ENCODE assay signal across 8 cellular contexts in the genomic region with DNA sequence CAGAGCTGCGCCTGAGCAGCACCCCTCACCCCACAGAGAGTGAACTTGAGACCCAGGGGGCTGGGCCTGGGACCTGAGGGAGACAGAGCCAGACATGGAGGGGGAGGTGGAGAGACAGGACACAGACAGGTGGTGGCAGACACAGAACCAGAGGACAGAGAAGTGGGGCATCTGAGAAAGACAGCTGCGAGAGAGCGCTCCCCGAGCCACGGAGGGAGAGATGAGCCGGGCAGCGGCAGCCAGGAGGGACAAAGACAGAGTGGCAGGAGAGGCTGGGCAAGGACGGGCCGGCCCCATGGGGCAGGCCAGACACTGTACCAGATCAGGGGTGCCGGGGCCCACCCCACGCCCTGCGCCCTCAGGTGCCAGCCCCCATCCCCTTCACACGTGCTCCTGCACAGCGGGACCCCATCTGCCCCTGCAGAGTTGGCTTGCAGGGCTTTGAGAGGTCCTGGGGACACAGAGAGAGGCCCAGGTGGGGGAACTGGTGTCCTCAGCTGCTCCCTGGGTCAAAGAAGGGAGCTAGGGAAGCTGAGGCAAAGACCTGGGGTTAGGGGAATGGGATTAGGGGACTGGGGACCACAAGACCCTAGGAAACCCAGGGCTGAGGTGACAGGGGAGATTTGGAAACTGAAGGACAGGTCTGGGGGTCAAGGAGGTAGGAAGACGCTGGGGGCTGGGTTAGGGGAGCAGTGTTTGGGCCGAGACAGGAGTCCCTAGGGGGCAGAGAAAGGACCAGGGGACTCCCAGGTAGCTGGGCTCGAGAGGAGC. TPM values are rescaled to one million over a fixed set of nuclear protein-coding genes. Genes with fewer than 3 reads are reported as not detected.
DNase-seq lines count a peak whose midpoint lies in the region; ATAC-seq and TF ChIP-seq lines count a peak whose summit lies in the region.
"Had no signal": no experiment of that assay in that cellular context is flagged by ENCODE, and none has a peak within 500 bp of the region (broad histone marks: within the 10 kb centered on the region; RNA-seq: fewer than 3 reads in every experiment).

No MANE protein-coding gene starts in this region.

- in situ Hi-C loops in IMR-90 (cut with MboI; ENCODE audit: low sequenced_read_pairs): no loop called here

- no peak overlapping the region for H2AK5ac ChIP-seq in IMR-90 (ENCODE audit: low read depth, low read length)

- peak overlapping the region; percentile 72 for H2AFZ ChIP-seq in IMR-90 (replicated peaks; ENCODE audit: low read length, poor library complexity)

- H2BK15ac ChIP-seq in IMR-90 (ENCODE audit: low read depth, low read length): no peak overlapping the region

- H3K4me2 ChIP-seq in IMR-90 (ENCODE audit: low read depth, low read length): peak overlapping the region; percentile 78

- no peak overlapping the region for H3K27ac ChIP-seq in IMR-90 (ENCODE audit: insufficient read depth, low read length)
- peak overlapping the region in 44 of 59 donors; percentile 0 to 82 (median 59) for H3K27ac ChIP-seq in dorsolateral prefrontal cortex

- dilution Hi-C loops in IMR-90 (cut with HindIII; ENCODE audit: low sequenced_read_pairs, unreplicated experiment): no loop called here

- H3K27ac Mint-ChIP-seq in progenitor cell of endocrine pancreas: no peak overlapping the region

- no peak overlapping the region for H4K5ac ChIP-seq in IMR-90 (ENCODE audit: low read depth, low read length)

- H3K4me1 Mint-ChIP-seq in progenitor cell of endocrine pancreas (ENCODE audit: low read depth): peaks cover 12% of the 10 kb centered on the region

- H3K4me3 ChIP-seq in IMR-90 (ENCODE audit: insufficient read depth, low read depth, low read length) (peak overlapping the region; percentile 22; the same call in 1 of the 2 replicates), dorsolateral prefrontal cortex (peak overlapping the region in 58 of 59 donors; percentile 10 to 71 (median 46))

- H4K91ac ChIP-seq in IMR-90 (ENCODE audit: insufficient read depth, low read depth, low read length): no peak overlapping the region

- no peaks in the 10 kb centered on the region for H3K9me1 ChIP-seq in IMR-90 (ENCODE audit: insufficient read depth, low read length)

- H3K27me3 ChIP-seq in IMR-90 (ENCODE audit: control insufficient read depth, insufficient read depth, low read length): peaks cover 15% of the 10 kb centered on the region
- H3K27me3 ChIP-seq in dorsolateral prefrontal cortex: no peaks in the 10 kb centered on the region

- H3K14ac ChIP-seq in IMR-90 (replicated peaks; ENCODE audit: low read depth, low read length): no peak overlapping the region

- peaks cover 12% of the 10 kb centered on the region for H4K20me1 ChIP-seq in IMR-90 (ENCODE audit: insufficient read depth, low read length)

- no peak for TF ChIP-seq RAD21 in IMR-90 (IDR thresholded peaks at IDR 0.05; ENCODE audit: low read length)

- no peak overlapping the region for H2BK5ac ChIP-seq in IMR-90 (ENCODE audit: low read depth, low read length, poor library complexity, severe bottlenecking)

- H2BK20ac ChIP-seq in IMR-90 (ENCODE audit: low read depth, low read length): no peak overlapping the region

- ATAC-seq in IMR-90 (ENCODE audit: low read depth): no peak
- no peak for ATAC-seq in HG03432 (IDR thresholded peaks at IDR 0.05; ENCODE audit: unreplicated experiment)

- no peaks in the 10 kb centered on the region for H3K79me1 ChIP-seq in IMR-90 (ENCODE audit: low read depth in 1 of 2, low read length in 2 of 2)

- POLR2A ChIA-PET in IMR-90 (lab: Charles Lee; ENCODE audit: unreplicated experiment): no interaction called here

- no peak overlapping the region for H3K18ac ChIP-seq in IMR-90 (ENCODE audit: low read depth, low read length)

- no peaks in the 10 kb centered on the region for H3K9me3 ChIP-seq in IMR-90 (ENCODE audit: control insufficient read depth, insufficient read depth, low read length)

- TF ChIP-seq CTCF in IMR-90 (conservative IDR thresholded peaks at IDR 0.05; ENCODE audit: low read depth, low read length) (no peak), dorsolateral prefrontal cortex (IDR thresholded peaks at IDR 0.05 in 54 of 56, conservative IDR thresholded peaks at IDR 0.05 in 2 of 56; ENCODE audit: low read depth in 1 of 56, partially characterized antibody in 56 of 56) (no peak), progenitor cell of endocrine pancreas (IDR thresholded peaks at IDR 0.05; ENCODE audit: unreplicated experiment) (no peak)

- H3K36me3 Mint-ChIP-seq in progenitor cell of endocrine pancreas (ENCODE audit: insufficient read depth): peaks cover 3% of the 10 kb centered on the region

- no peak overlapping the region for H3K56ac ChIP-seq in IMR-90 (ENCODE audit: extremely low read depth, insufficient read depth, low read length)

- H3K23ac ChIP-seq in IMR-90 (ENCODE audit: low read depth, low read length): no peak overlapping the region

- H2AK9ac ChIP-seq in IMR-90 (replicated peaks; ENCODE audit: low read depth, low read length, poor library complexity): peak overlapping the region; percentile 77

- peak overlapping the region; percentile 49; the same call in 1 of the 2 replicates for H3K9ac ChIP-seq in IMR-90 (ENCODE audit: low read depth, low read length)

- peaks cover 4% of the 10 kb centered on the region; the same call in 1 of the 2 replicates for H3K4me1 ChIP-seq in IMR-90 (ENCODE audit: control insufficient read depth, insufficient read depth, low read length)

- DNase-seq in IMR-90 (no peak), dorsolateral prefrontal cortex (peak in 1 of 10 donors; percentile 41), progenitor cell of endocrine pancreas (ENCODE audit: low spot score, unreplicated experiment) (no peak), NCI-H128 (lab: John Stamatoyannopoulos, UW; ENCODE audit: unreplicated experiment) (no peak), OCI-M2 (lab: John Stamatoyannopoulos, UW; ENCODE audit: unreplicated experiment) (no peak)
- DNase-seq: Kasumi-1, left colon had no signal

- no peak overlapping the region for H2BK120ac ChIP-seq in IMR-90 (ENCODE audit: low read depth, low read length)

- H3K27me3 Mint-ChIP-seq in progenitor cell of endocrine pancreas: peaks cover 49% of the 10 kb centered on the region

- H4K8ac ChIP-seq in IMR-90 (ENCODE audit: low read depth in 2 of 2, low read length in 2 of 2): no peak overlapping the region

- H3K9me3 Mint-ChIP-seq in progenitor cell of endocrine pancreas (ENCODE audit: low read depth): no peaks in the 10 kb centered on the region

- H3K4ac ChIP-seq in IMR-90 (ENCODE audit: low read depth, low read length): no peak overlapping the region

- H3K36me3 ChIP-seq in IMR-90 (ENCODE audit: control insufficient read depth, insufficient read depth, low read length): peaks cover 1% of the 10 kb centered on the region; the same call in 1 of the 2 replicates

- intact Hi-C loops in IMR-90 (cut with micrococcal nuclease): no loop called here
- intact Hi-C loops in dorsolateral prefrontal cortex (cut with DNase I): loop anchor here (5.0 kb wide), 3 partner anchors 43 to 468 kb away; partner anchors contain the start of genes S100PBP (in 1 of the 2) and YARS1 (in 1 of the 2)

- CTCF ChIA-PET in IMR-90 (lab: Yijun Ruan, JAX): no interaction called here

- peak overlapping the region; percentile 74 for H3K4me3 Mint-ChIP-seq in progenitor cell of endocrine pancreas (ENCODE audit: low read depth)

- WGBS in IMR-90 (ENCODE audit: extremely low coverage in 2 of 2, insufficient read length in 1 of 2), 2 experiments: 53% methylated on average over 6 of the region's 17 CpGs; no CpG with 5 or more reads in 1 of the 2 experiments

- TF ChIP-seq POLR2A in IMR-90 (IDR thresholded peaks at IDR 0.05; ENCODE audit: low read depth, low read length): no peak

- no TSS peak for BruUV-seq in IMR-90 (replicated peaks; lab: Mats Ljungman, UMichigan)

RNA-seq across cellular contexts. Expression of gene FNDC5, which starts 0.7 kb away (rescaled TPM):
- total RNA-seq in IMR-90 (2012; rRNA removed): 1.6 and 1.7 TPM in 2 replicates
- polyA plus RNA-seq in IMR-90 (2012; rRNA removed): 1.2 and 1.5 TPM in 2 replicates
- 0.74 and 0.98 TPM in 2 replicates for polyA plus RNA-seq in IMR-90 (2012; cell fraction: cytosol; rRNA removed)
- 3.2 and 4.6 TPM in 2 replicates for polyA plus RNA-seq in IMR-90 (2012; cell fraction: nucleus; rRNA removed; ENCODE audit: low replicate concordance)
- 10 to 100 TPM in 119 of 120 experiments, 1 to 10 TPM in 1; 5.1 to 60.1 (median 32.9) TPM for total RNA-seq in dorsolateral prefrontal cortex
- total RNA-seq in progenitor cell of endocrine pancreas: 6.3 and 7.8 TPM in 2 replicates

RNA-seq across cellular contexts. Expression of gene HPCA, which starts 16.3 kb away (rescaled TPM):
- total RNA-seq in IMR-90 (2012; rRNA removed) (not detected in 2 replicates), dorsolateral prefrontal cortex (100 to 1,000 TPM in 115 of 120 experiments, 10 to 100 TPM in 5; 50.4 to 310 (median 190) TPM), progenitor cell of endocrine pancreas (0.96 and 1.1 TPM in 2 replicates)
- polyA plus RNA-seq in IMR-90 (2012; rRNA removed): 0.22 and 0.30 TPM in 2 replicates
- 0.08 and 0.29 TPM in 2 replicates for polyA plus RNA-seq in IMR-90 (2012; cell fraction: cytosol; rRNA removed)
- 0.37 and 0.44 TPM in 2 replicates for polyA plus RNA-seq in IMR-90 (2012; cell fraction: nucleus; rRNA removed; ENCODE audit: low replicate concordance)

RNA-seq across cellular contexts. Expression of gene TMEM54, which starts 31.2 kb away (rescaled TPM):
- total RNA-seq in IMR-90 (2012; rRNA removed) (25.5 and 33.1 TPM in 2 replicates), dorsolateral prefrontal cortex (10 to 100 TPM; 16.8 to 69.5 (median 35.8) TPM), progenitor cell of endocrine pancreas (23.2 and 27.0 TPM in 2 replicates)
- polyA plus RNA-seq in IMR-90 (2012; rRNA removed): 75.2 and 82.4 TPM in 2 replicates
- polyA plus RNA-seq in IMR-90 (2012; cell fraction: cytosol; rRNA removed): 49.6 and 120 TPM in 2 replicates
- polyA plus RNA-seq in IMR-90 (2012; cell fraction: nucleus; rRNA removed; ENCODE audit: low replicate concordance): 20.6 and 49.4 TPM in 2 replicates

RNA-seq across cellular contexts. Expression of gene S100PBP, which starts 52.6 kb away (rescaled TPM):
- 20.3 and 25.8 TPM in 2 replicates for total RNA-seq in IMR-90 (2012; rRNA removed)
- polyA plus RNA-seq in IMR-90 (2012; rRNA removed): 12.6 and 13.9 TPM in 2 replicates
- 2.6 and 4.5 TPM in 2 replicates for polyA plus RNA-seq in IMR-90 (2012; cell fraction: cytosol; rRNA removed)
- polyA plus RNA-seq in IMR-90 (2012; cell fraction: nucleus; rRNA removed; ENCODE audit: low replicate concordance): 8.9 and 48.4 TPM in 2 replicates
- 10 to 100 TPM; 26.9 to 75.5 (median 43.2) TPM for total RNA-seq in dorsolateral prefrontal cortex
- 62.6 and 66.1 TPM in 2 replicates for total RNA-seq in progenitor cell of endocrine pancreas

RNA-seq across cellular contexts. Expression of gene YARS1, which starts 52.9 kb away (rescaled TPM):
- total RNA-seq in IMR-90 (2012; rRNA removed) (149 and 166 TPM in 2 replicates), dorsolateral prefrontal cortex (100 to 1,000 TPM in 107 of 120 experiments, 10 to 100 TPM in 13; 66.2 to 170 (median 126) TPM), progenitor cell of endocrine pancreas (101 and 110 TPM in 2 replicates)
- polyA plus RNA-seq in IMR-90 (2012; rRNA removed): 62.3 and 100 TPM in 2 replicates
- polyA plus RNA-seq in IMR-90 (2012; cell fraction: cytosol; rRNA removed): 44.6 and 66.2 TPM in 2 replicates
- 61.1 and 163 TPM in 2 replicates for polyA plus RNA-seq in IMR-90 (2012; cell fraction: nucleus; rRNA removed; ENCODE audit: low replicate concordance)

Comparison
In these comparisons a context has a peak if more than half of its experiments do, and no peak if none do; other contexts are left out.
1. RNA of gene HPCA, which starts 16.3 kb away (total RNA-seq): 50.4 to 310 TPM in dorsolateral prefrontal cortex; 0.96 to 1.1 TPM in progenitor cell of endocrine pancreas and not detected in IMR-90; every median in the first group is over 10 times any median in the second.